ENCODE assay signal across 36 cellular contexts in genomic region chr14:104195361-104195760, GRCh38.
"Had no signal": no experiment of that assay in that cellular context is flagged by ENCODE, and none has a peak within 500 bp of the region (broad histone marks: within the 10 kb centered on the region; RNA-seq: fewer than 3 reads in every experiment).

No MANE protein-coding gene starts in this region.

- FAIRE-seq: bronchial epithelial cell had no signal

- H3K9me3 ChIP-seq: adrenal gland, body of pancreas, esophagus muscularis mucosa, gastrocnemius medialis, heart left ventricle had no signal

- H3K9me3 Mint-ChIP-seq: activated CD4-positive, alpha-beta memory T cell treated with anti-CD3 and anti-CD28 coated beads for 36 hours; activated CD4-positive, alpha-beta T cell treated with anti-CD3 and anti-CD28 coated beads, Interleukin-2, amount 10 ng/mL, durations not matched to agents 24 days and 14 days; activated naive CD4-positive, alpha-beta T cell treated with anti-CD3 and anti-CD28 coated beads for 36 hours; activated naive CD4-positive, alpha-beta T cell treated with anti-CD3 and anti-CD28 coated beads, Interleukin-2, amount 50 U/mL, for 24 hours; activated naive CD8-positive, alpha-beta T cell treated with anti-CD3 and anti-CD28 coated beads for 36 hours; activated naive CD8-positive, alpha-beta T cell treated with anti-CD3 and anti-CD28 coated beads, Interleukin-2, amount 50 U/mL, for 24 hours; activated T-helper 1 cell treated with anti-CD3 and anti-CD28 coated beads, Interleukin-12 subunit alpha, Interleukin-12 subunit beta, Interleukin-2, Interleukin-4 antibody, amounts not matched to agents 30 ng/mL and 10 ng/mL and 1 ng/mL, durations not matched to agents 14 hours and 24 hours and 36 hours; activated T-helper 2 cell treated with anti-CD3 and anti-CD28 coated beads, Interferon-gamma antibody, Interleukin-2, Interleukin-4, amounts not matched to agents 10 μg/mL and 5 μg/mL and 100 μg/mL, durations not matched to agents 14 hours and 24 hours and 36 hours; central memory CD8-positive, alpha-beta T cell; dendritic cell treated with granulocyte-macrophage colony-stimulating factor and Interleukin-4, amounts not matched to agents 40 ng/mL and 50 ng/mL, for 4 days; T-helper 1 cell treated with Interleukin-12 subunit alpha and Interleukin-12 subunit beta and Interleukin-4 antibody, amounts not matched to agents 30 μg/mL and 1 μg/mL, for 36 hours had no signal

- H3K36me3 ChIP-seq: adrenal gland, esophagus muscularis mucosa, gastrocnemius medialis, heart left ventricle, WERI-Rb-1 had no signal

- H3K27ac ChIP-seq: adrenal gland, body of pancreas, coronary artery, dorsolateral prefrontal cortex, esophagus muscularis mucosa, foreskin keratinocyte, gastrocnemius medialis, heart left ventricle had no signal

- H3K4me3 ChIP-seq: adrenal gland, body of pancreas, coronary artery, dorsolateral prefrontal cortex, esophagus muscularis mucosa, gastrocnemius medialis, heart left ventricle had no signal

- DNase-seq: activated CD4-positive, alpha-beta memory T cell treated with anti-CD3 and anti-CD28 coated beads for 36 hours; activated CD4-positive, alpha-beta T cell treated with anti-CD3 and anti-CD28 coated beads for 36 hours; activated CD4-positive, alpha-beta T cell treated with anti-CD3 and anti-CD28 coated beads, Interleukin-2, amount 10 ng/mL, durations not matched to agents 24 days and 14 days; activated CD4-positive, CD25-positive, alpha-beta regulatory T cell; activated CD4-positive, CD25-positive, alpha-beta regulatory T cell treated with anti-CD3 and anti-CD28 coated beads, Interleukin-2, amount 50 U/mL, for 72 hours; activated CD8-positive, alpha-beta memory T cell treated with anti-CD3 and anti-CD28 coated beads, Interleukin-2, amount 10 ng/mL, durations not matched to agents 7 days and 5 days; activated CD8-positive, alpha-beta memory T cell treated with anti-CD3 and anti-CD28 coated beads, Interleukin-2, amount 50 U/mL, for 4 hours; activated CD8-positive, alpha-beta T cell treated with anti-CD3 and anti-CD28 coated beads, Interleukin-2, amount 10 ng/mL, durations not matched to agents 7 days and 5 days; activated effector memory CD4-positive, alpha-beta T cell treated with anti-CD3 and anti-CD28 coated beads, Interleukin-2, amount 50 U/mL, for 16 hours; activated naive CD4-positive, alpha-beta T cell treated with anti-CD3 and anti-CD28 coated beads for 36 hours; activated naive CD8-positive, alpha-beta T cell treated with anti-CD3 and anti-CD28 coated beads for 36 hours; activated naive CD8-positive, alpha-beta T cell treated with anti-CD3 and anti-CD28 coated beads, Interleukin-2, amount 50 U/mL, for 24 hours; activated T-cell treated with anti-CD3 and anti-CD28 coated beads, Interleukin-2, amount 50 U/mL, for 1 hour; activated T-cell treated with anti-CD3 and anti-CD28 coated beads, Interleukin-2, amount 50 U/mL, for 48 hours; adrenal gland; amygdala; aorta; body of pancreas; dorsolateral prefrontal cortex; effector memory CD4-positive, alpha-beta T cell; erythroblast; foreskin keratinocyte; gastrocnemius medialis; glutamatergic neuron; heart left ventricle; T1000; WERI-Rb-1 had no signal

- H3K4me1 ChIP-seq: adrenal gland, body of pancreas, esophagus muscularis mucosa, foreskin keratinocyte, gastrocnemius medialis, heart left ventricle had no signal

- H3K4me3 Mint-ChIP-seq: activated CD4-positive, alpha-beta memory T cell treated with anti-CD3 and anti-CD28 coated beads for 36 hours; activated CD4-positive, alpha-beta T cell treated with anti-CD3 and anti-CD28 coated beads for 36 hours; activated CD4-positive, alpha-beta T cell treated with anti-CD3 and anti-CD28 coated beads, Interleukin-2, amount 10 ng/mL, durations not matched to agents 24 days and 14 days; activated CD8-positive, alpha-beta memory T cell treated with anti-CD3 and anti-CD28 coated beads, Interleukin-2, amount 10 ng/mL, durations not matched to agents 7 days and 5 days; activated CD8-positive, alpha-beta T cell treated with anti-CD3 and anti-CD28 coated beads, Interleukin-2, amount 10 ng/mL, durations not matched to agents 7 days and 5 days; activated naive CD4-positive, alpha-beta T cell treated with anti-CD3 and anti-CD28 coated beads for 36 hours; activated naive CD4-positive, alpha-beta T cell treated with anti-CD3 and anti-CD28 coated beads, Interleukin-2, amount 50 U/mL, for 24 hours; activated naive CD8-positive, alpha-beta T cell treated with anti-CD3 and anti-CD28 coated beads for 36 hours; activated naive CD8-positive, alpha-beta T cell treated with anti-CD3 and anti-CD28 coated beads, Interleukin-2, amount 50 U/mL, for 24 hours; activated T-helper 1 cell treated with anti-CD3 and anti-CD28 coated beads, Interleukin-12 subunit alpha, Interleukin-12 subunit beta, Interleukin-2, Interleukin-4 antibody, amounts not matched to agents 30 ng/mL and 10 ng/mL and 1 ng/mL, durations not matched to agents 14 hours and 24 hours and 36 hours; central memory CD8-positive, alpha-beta T cell; dendritic cell treated with granulocyte-macrophage colony-stimulating factor and Interleukin-4, amounts not matched to agents 40 ng/mL and 50 ng/mL, for 4 days; T-helper 1 cell treated with Interleukin-12 subunit alpha and Interleukin-12 subunit beta and Interleukin-4 antibody, amounts not matched to agents 30 μg/mL and 1 μg/mL, for 36 hours had no signal

- H3K36me3 Mint-ChIP-seq: activated CD4-positive, alpha-beta memory T cell treated with anti-CD3 and anti-CD28 coated beads for 36 hours; activated CD8-positive, alpha-beta memory T cell treated with anti-CD3 and anti-CD28 coated beads, Interleukin-2, amount 10 ng/mL, durations not matched to agents 7 days and 5 days; activated naive CD4-positive, alpha-beta T cell treated with anti-CD3 and anti-CD28 coated beads, Interleukin-2, amount 50 U/mL, for 24 hours; activated naive CD8-positive, alpha-beta T cell treated with anti-CD3 and anti-CD28 coated beads for 36 hours had no signal

- H3K27ac Mint-ChIP-seq: activated CD4-positive, alpha-beta memory T cell treated with anti-CD3 and anti-CD28 coated beads for 36 hours; activated CD4-positive, alpha-beta T cell treated with anti-CD3 and anti-CD28 coated beads for 36 hours; activated CD4-positive, alpha-beta T cell treated with anti-CD3 and anti-CD28 coated beads, Interleukin-2, amount 10 ng/mL, durations not matched to agents 24 days and 14 days; activated CD8-positive, alpha-beta memory T cell treated with anti-CD3 and anti-CD28 coated beads, Interleukin-2, amount 10 ng/mL, durations not matched to agents 7 days and 5 days; activated naive CD4-positive, alpha-beta T cell treated with anti-CD3 and anti-CD28 coated beads for 36 hours; activated naive CD4-positive, alpha-beta T cell treated with anti-CD3 and anti-CD28 coated beads, Interleukin-2, amount 50 U/mL, for 24 hours; activated naive CD8-positive, alpha-beta T cell treated with anti-CD3 and anti-CD28 coated beads for 36 hours; activated naive CD8-positive, alpha-beta T cell treated with anti-CD3 and anti-CD28 coated beads, Interleukin-2, amount 50 U/mL, for 24 hours; activated T-helper 1 cell treated with anti-CD3 and anti-CD28 coated beads, Interleukin-12 subunit alpha, Interleukin-12 subunit beta, Interleukin-2, Interleukin-4 antibody, amounts not matched to agents 30 ng/mL and 10 ng/mL and 1 ng/mL, durations not matched to agents 14 hours and 24 hours and 36 hours; activated T-helper 2 cell treated with anti-CD3 and anti-CD28 coated beads, Interferon-gamma antibody, Interleukin-2, Interleukin-4, amounts not matched to agents 10 μg/mL and 5 μg/mL and 100 μg/mL, durations not matched to agents 14 hours and 24 hours and 36 hours; dendritic cell treated with granulocyte-macrophage colony-stimulating factor and Interleukin-4, amounts not matched to agents 40 ng/mL and 50 ng/mL, for 4 days; T-helper 1 cell treated with Interleukin-12 subunit alpha and Interleukin-12 subunit beta and Interleukin-4 antibody, amounts not matched to agents 30 μg/mL and 1 μg/mL, for 36 hours had no signal

- H3K27me3 Mint-ChIP-seq: activated CD4-positive, alpha-beta T cell treated with anti-CD3 and anti-CD28 coated beads, Interleukin-2, amount 10 ng/mL, durations not matched to agents 24 days and 14 days; activated CD8-positive, alpha-beta memory T cell treated with anti-CD3 and anti-CD28 coated beads, Interleukin-2, amount 10 ng/mL, durations not matched to agents 7 days and 5 days; activated naive CD4-positive, alpha-beta T cell treated with anti-CD3 and anti-CD28 coated beads, Interleukin-2, amount 50 U/mL, for 24 hours; activated naive CD8-positive, alpha-beta T cell treated with anti-CD3 and anti-CD28 coated beads for 36 hours; dendritic cell treated with granulocyte-macrophage colony-stimulating factor and Interleukin-4, amounts not matched to agents 40 ng/mL and 50 ng/mL, for 4 days had no signal

- H3K4me1 Mint-ChIP-seq: activated CD4-positive, alpha-beta T cell treated with anti-CD3 and anti-CD28 coated beads for 36 hours; activated naive CD4-positive, alpha-beta T cell treated with anti-CD3 and anti-CD28 coated beads, Interleukin-2, amount 50 U/mL, for 24 hours; activated naive CD8-positive, alpha-beta T cell treated with anti-CD3 and anti-CD28 coated beads, Interleukin-2, amount 50 U/mL, for 24 hours; central memory CD8-positive, alpha-beta T cell had no signal

- ATAC-seq: activated CD4-positive, alpha-beta T cell treated with anti-CD3 and anti-CD28 coated beads for 36 hours; activated CD8-positive, alpha-beta memory T cell treated with anti-CD3 and anti-CD28 coated beads, Interleukin-2, amount 10 ng/mL, durations not matched to agents 7 days and 5 days; activated CD8-positive, alpha-beta T cell treated with anti-CD3 and anti-CD28 coated beads, Interleukin-2, amount 10 ng/mL, durations not matched to agents 7 days and 5 days; activated naive CD8-positive, alpha-beta T cell treated with anti-CD3 and anti-CD28 coated beads, Interleukin-2, amount 50 U/mL, for 24 hours; body of pancreas; foreskin keratinocyte; gastrocnemius medialis; heart left ventricle had no signal

- H3K27me3 ChIP-seq: adrenal gland, body of pancreas, gastrocnemius medialis had no signal
